ENCODE assay signal across 15 cellular contexts in the genomic region with DNA sequence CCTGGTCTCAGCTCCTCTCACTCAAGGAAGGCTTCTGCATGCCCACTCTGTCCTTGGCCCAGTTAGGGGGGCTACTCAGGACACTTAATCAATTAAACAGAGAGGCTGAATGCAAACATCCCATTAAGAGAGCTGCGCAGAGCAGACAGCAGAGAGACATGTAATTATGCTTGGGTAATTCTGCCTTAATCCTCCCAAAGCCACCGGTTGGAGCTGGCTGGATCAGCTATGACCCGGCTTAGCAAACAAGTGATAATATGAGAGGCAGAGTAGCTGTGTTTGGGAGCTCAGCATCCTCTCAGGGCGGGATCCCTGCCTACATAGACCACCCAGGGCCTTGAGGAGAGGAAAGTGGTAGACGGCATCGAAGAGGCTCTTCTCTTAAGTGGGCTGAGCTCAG.
"Had no signal": no experiment of that assay in that cellular context is flagged by ENCODE, and none has a peak within 500 bp of the region (broad histone marks: within the 10 kb centered on the region; RNA-seq: fewer than 3 reads in every experiment).

No MANE protein-coding gene starts in this region.

- DNase-seq: activated CD4-positive, alpha-beta T cell treated with anti-CD3 and anti-CD28 coated beads for 1 hour; activated gamma-delta T cell treated with Interleukin-2 at 50 U/mL for 16 hours; activated T-cell treated with anti-CD3 and anti-CD28 coated beads, Interleukin-2, amount 50 U/mL, for 1 hour; brain microvascular endothelial cell; central memory CD4-positive, alpha-beta T cell; effector memory CD4-positive, alpha-beta T cell; foreskin keratinocyte; left colon; right lobe of liver; stimulated activated CD4-positive, alpha-beta T cell treated with anti-CD3 and anti-CD28 coated beads, Interleukin-1b, Interleukin-23, amount 100 ng/mL, for 48 hours; stimulated activated naive CD8-positive, alpha-beta T cell treated with anti-CD3 and anti-CD28 coated beads, Interleukin-15, amount 100 ng/mL, for 72 hours; tibial artery had no signal

- H3K4me1 Mint-ChIP-seq: memory B cell had no signal

- H3K4me3 Mint-ChIP-seq: memory B cell; natural killer cell treated with Interleukin-12 subunit alpha and Interleukin-12 subunit beta and Interleukin-15 and Interleukin-18, amount 100 ng/mL, for 72 hours; stimulated activated naive CD8-positive, alpha-beta T cell treated with anti-CD3 and anti-CD28 coated beads, Interleukin-15, amount 100 ng/mL, for 72 hours had no signal

- H3K27ac Mint-ChIP-seq: activated naive CD4-positive, alpha-beta T cell treated with anti-CD3 and anti-CD28 coated beads, Interleukin-2, amount 50 U/mL, for 72 hours; memory B cell; natural killer cell treated with Interleukin-12 subunit alpha and Interleukin-12 subunit beta and Interleukin-15 and Interleukin-18, amount 100 ng/mL, for 72 hours; stimulated activated naive CD8-positive, alpha-beta T cell treated with anti-CD3 and anti-CD28 coated beads, Interleukin-15, amount 100 ng/mL, for 72 hours had no signal

- ATAC-seq: activated naive CD4-positive, alpha-beta T cell treated with anti-CD3 and anti-CD28 coated beads, Interleukin-2, amount 50 U/mL, for 72 hours; foreskin keratinocyte; left colon; natural killer cell treated with Interleukin-12 subunit alpha and Interleukin-12 subunit beta and Interleukin-15 and Interleukin-18, amount 100 ng/mL, for 72 hours; right lobe of liver; stimulated activated naive CD8-positive, alpha-beta T cell treated with anti-CD3 and anti-CD28 coated beads, Interleukin-15, amount 100 ng/mL, for 72 hours had no signal

- H3K36me3 Mint-ChIP-seq: activated naive CD4-positive, alpha-beta T cell treated with anti-CD3 and anti-CD28 coated beads, Interleukin-2, amount 50 U/mL, for 72 hours; memory B cell; natural killer cell treated with Interleukin-12 subunit alpha and Interleukin-12 subunit beta and Interleukin-15 and Interleukin-18, amount 100 ng/mL, for 72 hours had no signal

- H3K9me3 Mint-ChIP-seq: activated naive CD4-positive, alpha-beta T cell treated with anti-CD3 and anti-CD28 coated beads, Interleukin-2, amount 50 U/mL, for 72 hours; memory B cell; natural killer cell treated with Interleukin-12 subunit alpha and Interleukin-12 subunit beta and Interleukin-15 and Interleukin-18, amount 100 ng/mL, for 72 hours; stimulated activated naive CD8-positive, alpha-beta T cell treated with anti-CD3 and anti-CD28 coated beads, Interleukin-15, amount 100 ng/mL, for 72 hours had no signal
